ENCODE assay signal across 11 cellular contexts in the genomic region with DNA sequence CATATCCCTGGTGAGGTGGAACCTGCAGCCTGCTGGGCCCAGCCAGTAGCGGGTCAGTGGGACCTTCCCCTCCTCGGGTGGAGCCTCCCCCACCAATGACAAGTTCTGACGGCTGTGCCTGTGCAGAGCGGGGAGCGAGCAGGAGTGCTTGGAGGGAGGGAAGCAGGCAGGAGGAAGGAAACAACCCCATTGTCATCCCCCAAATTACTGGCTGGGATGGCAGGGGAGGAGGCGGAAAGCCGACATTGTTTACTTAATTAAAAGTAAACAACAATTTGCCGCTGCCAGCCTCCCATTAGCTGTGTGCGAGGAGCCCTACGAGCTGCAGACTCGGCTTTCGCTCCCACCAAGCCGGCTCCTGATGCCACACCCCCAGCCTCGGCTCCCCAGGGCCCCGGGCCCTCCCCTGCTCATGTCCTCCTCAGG. TPM values are rescaled to one million over a fixed set of nuclear protein-coding genes. Genes with fewer than 3 reads are reported as not detected.
DNase-seq lines count a peak whose midpoint lies in the region; ATAC-seq and TF ChIP-seq lines count a peak whose summit lies in the region.
"Had no signal": no experiment of that assay in that cellular context is flagged by ENCODE, and none has a peak within 500 bp of the region (broad histone marks: within the 10 kb centered on the region; RNA-seq: fewer than 3 reads in every experiment).

No MANE protein-coding gene starts in this region.

- H2BK15ac ChIP-seq in mesenchymal stem cell (ENCODE audit: low read depth, poor library complexity, severe bottlenecking) = peak overlapping the region; percentile 50

- H3K18ac ChIP-seq in mesenchymal stem cell (ENCODE audit: low read depth in 1 of 2, low read length in 2 of 2) = peak overlapping the region in 1 of 2 experiments; percentile 82

- TF ChIP-seq CTCF in breast epithelium (IDR thresholded peaks at IDR 0.05) = no peak
- no peak for TF ChIP-seq CTCF in MCF 10A (IDR thresholded peaks at IDR 0.05; ENCODE audit: unreplicated experiment)
- no peak for TF ChIP-seq CTCF in upper lobe of right lung (IDR thresholded peaks at IDR 0.05)
- TF ChIP-seq CTCF in natural killer cell (IDR thresholded peaks at IDR 0.05) = no peak
- TF ChIP-seq CTCF in omental fat pad (IDR thresholded peaks at IDR 0.05) = no peak

- WGBS in mesenchymal stem cell = 8% methylated on average over 2 of the region's 15 CpGs

- no peak for ATAC-seq in upper lobe of right lung
- ATAC-seq in left lobe of liver = no peak
- ATAC-seq in natural killer cell = no peak
- no peak for ATAC-seq in omental fat pad (ENCODE audit: low FRiP score)

- no peak for TF ChIP-seq POLR2A in breast epithelium (IDR thresholded peaks at IDR 0.05)

- H3K36me3 ChIP-seq in breast epithelium (no peaks in the 10 kb centered on the region), mesenchymal stem cell (ENCODE audit: control insufficient read depth in 1 of 2, insufficient read depth in 2 of 2, low read depth in 1 of 2, low read length in 2 of 2) (peaks cover under 1 to 9% of the 10 kb centered on the region in 2 experiments), upper lobe of right lung (no peaks in the 10 kb centered on the region)

- H3K36me3 Mint-ChIP-seq in MCF 10A (ENCODE audit: insufficient read depth, unreplicated experiment) = no peaks in the 10 kb centered on the region
- H3K36me3 Mint-ChIP-seq in natural killer cell = no peaks in the 10 kb centered on the region

- DNase-seq in breast epithelium (ENCODE audit: low spot score in 2 of 2) (no peak), MCF 10A (ENCODE audit: unreplicated experiment) (no peak), mesenchymal stem cell (peak; percentile 38), upper lobe of right lung (no peak), left lobe of liver (ENCODE audit: low spot score) (no peak), natural killer cell (no peak), omental fat pad (ENCODE audit: low spot score) (no peak)
- DNase-seq: activated CD4-positive, CD25-positive, alpha-beta regulatory T cell treated with anti-CD3 and anti-CD28 coated beads, Interleukin-2, amount 50 U/mL, for 72 hours; activated gamma-delta T cell; effector CD4-positive, alpha-beta T cell had no signal

- H2AFZ ChIP-seq in mesenchymal stem cell (ENCODE audit: low read depth, low read length) = no peak overlapping the region

- intact Hi-C loops in breast epithelium (cut with DNase I; ENCODE audit: low total_unique reads) (no loop called here), MCF 10A (cut with micrococcal nuclease) (no loop called here), upper lobe of right lung (cut with DNase I) (no loop called here), natural killer cell (cut with micrococcal nuclease) (no loop called here)

- H3K9ac ChIP-seq in mesenchymal stem cell (ENCODE audit: low read length) = peak overlapping the region; percentile 87

- H3K9me3 Mint-ChIP-seq in MCF 10A (ENCODE audit: unreplicated experiment) (no peaks in the 10 kb centered on the region), natural killer cell (no peaks in the 10 kb centered on the region)

- H3K9me3 ChIP-seq in breast epithelium (no peaks in the 10 kb centered on the region), mesenchymal stem cell (ENCODE audit: control insufficient read depth, low read length) (no peaks in the 10 kb centered on the region), upper lobe of right lung (no peaks in the 10 kb centered on the region)

- no peaks in the 10 kb centered on the region for H3K27me3 ChIP-seq in breast epithelium
- peaks cover 0 to 6% of the 10 kb centered on the region in 2 experiments for H3K27me3 ChIP-seq in mesenchymal stem cell (ENCODE audit: control insufficient read depth in 1 of 2, insufficient read depth in 1 of 2, low read length in 2 of 2)
- no peaks in the 10 kb centered on the region for H3K27me3 ChIP-seq in upper lobe of right lung

- H3K27me3 Mint-ChIP-seq in MCF 10A (ENCODE audit: insufficient read depth, unreplicated experiment) = no peaks in the 10 kb centered on the region
- peaks cover 23 to 29% of the 10 kb centered on the region in 2 donors for H3K27me3 Mint-ChIP-seq in natural killer cell (ENCODE audit: low read depth in 2 of 2)

- H2BK5ac ChIP-seq in mesenchymal stem cell (ENCODE audit: low read depth, low read length, poor library complexity, severe bottlenecking) = no peak overlapping the region

- H3K4ac ChIP-seq in mesenchymal stem cell (ENCODE audit: low read depth in 1 of 2, low read length in 2 of 2) = peak overlapping the region in 1 of 2 experiments; percentile 54

- H2BK12ac ChIP-seq in mesenchymal stem cell (ENCODE audit: low read length in 2 of 2) = peak overlapping the region; percentile 7 to 93

- no TSS peak for BruUV-seq in MCF 10A (replicated peaks; lab: Mats Ljungman, UMichigan)

- H4K8ac ChIP-seq in mesenchymal stem cell (ENCODE audit: low read length) = peak overlapping the region; percentile 8

- no peak overlapping the region for H3K23ac ChIP-seq in mesenchymal stem cell (ENCODE audit: low read length in 2 of 2)

- CTCF ChIA-PET in MCF 10A (lab: Yijun Ruan, JAX) = interaction anchor here (1.1 to 13.3 kb wide), 6 partner anchors 17 to 92 kb away, joined by 3 to 334 read pairs (median 6); no protein-coding TSS in a partner anchor

- H3K4me1 ChIP-seq in breast epithelium = peaks cover 69 to 78% of the 10 kb centered on the region in 2 donors
- H3K4me1 ChIP-seq in mesenchymal stem cell (ENCODE audit: control insufficient read depth, insufficient read depth, low read depth, low read length) = peaks cover 76% of the 10 kb centered on the region
- peaks cover 94% of the 10 kb centered on the region for H3K4me1 ChIP-seq in upper lobe of right lung

- POLR2A ChIA-PET in MCF 10A (lab: Yijun Ruan, JAX) = no interaction called here

- H2BK120ac ChIP-seq in mesenchymal stem cell (ENCODE audit: low read depth, low read length) = no peak overlapping the region

- no peak overlapping the region for H3K4me2 ChIP-seq in mesenchymal stem cell (ENCODE audit: low read length, poor library complexity, severe bottlenecking)

- peak overlapping the region in 1 of 2 experiments; percentile 19 for H3K14ac ChIP-seq in mesenchymal stem cell (ENCODE audit: low read length in 2 of 2)

- peak overlapping the region; percentile 81 for H4K91ac ChIP-seq in mesenchymal stem cell (ENCODE audit: low read length)

- H3K4me1 Mint-ChIP-seq in MCF 10A (ENCODE audit: insufficient read depth, unreplicated experiment) (peaks cover 42% of the 10 kb centered on the region), natural killer cell (peaks cover 6 to 15% of the 10 kb centered on the region in 2 donors)

- H3K4me3 Mint-ChIP-seq in MCF 10A (ENCODE audit: unreplicated experiment) (no peak overlapping the region), natural killer cell (no peak overlapping the region)

- peak overlapping the region; percentile 93 to 100 for H3K27ac ChIP-seq in breast epithelium
- no peak overlapping the region for H3K27ac ChIP-seq in mesenchymal stem cell (ENCODE audit: low read length, poor library complexity, severe bottlenecking)
- peak overlapping the region; percentile 88 for H3K27ac ChIP-seq in upper lobe of right lung

- peak overlapping the region; percentile 82 for H2AK5ac ChIP-seq in mesenchymal stem cell (ENCODE audit: low read length, severe bottlenecking)

- no peak overlapping the region for H3K27ac Mint-ChIP-seq in MCF 10A (ENCODE audit: low read depth, unreplicated experiment)
- H3K27ac Mint-ChIP-seq in natural killer cell = no peak overlapping the region

- H3K4me3 ChIP-seq in breast epithelium = peak overlapping the region in 1 of 3 donors; percentile 33
- H3K4me3 ChIP-seq in mesenchymal stem cell (ENCODE audit: insufficient read depth in 1 of 2, low read depth in 1 of 2, low read length in 2 of 2) = peak overlapping the region in 1 of 2 experiments; percentile 64
- H3K4me3 ChIP-seq in upper lobe of right lung = no peak overlapping the region

- no peaks in the 10 kb centered on the region for H3K79me1 ChIP-seq in mesenchymal stem cell (replicated peaks; ENCODE audit: low read length, poor library complexity, severe bottlenecking)

TF ChIP-seq in PFSK-1, 5 proteins besides CTCF, POLR2A, EP300 and RAD21 (continues in another document):
- TF ChIP-seq TAF1 (IDR thresholded peaks at IDR 0.05; ENCODE audit: borderline replicate concordance, insufficient read depth, low read length) (no peak), SIN3A (IDR thresholded peaks at IDR 0.05; ENCODE audit: borderline replicate concordance, insufficient read depth, low read length) (no peak), POLR2AphosphoS5 (IDR thresholded peaks at IDR 0.05; ENCODE audit: low read depth, low read length) (no peak)

RNA-seq across cellular contexts. Expression of a gene that starts 45.5 kb away (rescaled TPM):
- 10 to 100 TPM in 1 of 3 donors, 1 to 10 TPM in 2; 7.0 to 21.0 (median 9.2) TPM for total RNA-seq in breast epithelium
- not detected in 2 replicates for total RNA-seq in MCF 10A (2022)
- 0.31 TPM for polyA plus RNA-seq in PFSK-1 (2012; ENCODE audit: insufficient read length, low read depth)
- 0.68 TPM for polyA plus RNA-seq in mesenchymal stem cell (2013, experiment 1 of 2)
- polyA plus RNA-seq in mesenchymal stem cell (2013, experiment 2 of 2) = 0.79 TPM
- 21.8 TPM for total RNA-seq in upper lobe of right lung
- total RNA-seq in left lobe of liver = 1.5 TPM
- total RNA-seq in natural killer cell = 1 to 10 TPM; 2.0 to 7.7 (median 6.7) TPM
- total RNA-seq in omental fat pad = 10 to 100 TPM in 3 of 4 donors, 1 to 10 TPM in 1; 5.5 to 29.9 (median 20.5) TPM

RNA-seq across cellular contexts. Expression of a gene that starts 59.4 kb away (rescaled TPM):
- total RNA-seq in breast epithelium (10 to 100 TPM; 29.7 to 37.4 (median 31.7) TPM), MCF 10A (2022) (47.5 and 63.2 TPM in 2 replicates), upper lobe of right lung (33.7 TPM), left lobe of liver (15.8 TPM), natural killer cell (10 to 100 TPM; 33.8 to 48.5 (median 42.2) TPM), omental fat pad (10 to 100 TPM; 27.0 to 70.5 (median 39.2) TPM)
- 129 TPM for polyA plus RNA-seq in PFSK-1 (2012; ENCODE audit: insufficient read length, low read depth)
- polyA plus RNA-seq in mesenchymal stem cell (2013, experiment 1 of 2) = 20.0 TPM
- 16.9 TPM for polyA plus RNA-seq in mesenchymal stem cell (2013, experiment 2 of 2)
